In the genomic region with DNA sequence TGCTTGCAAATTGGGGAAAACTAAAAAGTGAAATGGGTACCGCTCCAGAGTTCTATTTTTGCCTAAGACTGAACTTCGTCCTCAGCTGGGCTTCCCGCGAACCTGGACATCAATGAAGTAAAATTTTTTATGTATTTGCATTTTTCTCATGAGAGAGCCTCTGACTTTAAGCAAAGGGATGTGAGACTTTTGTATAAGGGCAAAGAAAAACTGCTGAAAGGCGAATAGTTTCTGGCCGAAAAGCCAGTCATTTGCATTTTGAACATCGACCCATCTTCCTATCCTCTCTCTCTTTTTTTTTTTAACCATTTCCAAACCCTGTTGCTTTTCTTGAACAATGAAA, we compare ENCODE assay signal across 2 cellular contexts.
TF ChIP-seq lines count a peak whose summit lies in the region.

No MANE protein-coding gene starts in this region.

TF ChIP-seq in GM23338, 12 proteins besides CTCF, POLR2A, EP300 and RAD21:
- TF ChIP-seq, protein P1, sequence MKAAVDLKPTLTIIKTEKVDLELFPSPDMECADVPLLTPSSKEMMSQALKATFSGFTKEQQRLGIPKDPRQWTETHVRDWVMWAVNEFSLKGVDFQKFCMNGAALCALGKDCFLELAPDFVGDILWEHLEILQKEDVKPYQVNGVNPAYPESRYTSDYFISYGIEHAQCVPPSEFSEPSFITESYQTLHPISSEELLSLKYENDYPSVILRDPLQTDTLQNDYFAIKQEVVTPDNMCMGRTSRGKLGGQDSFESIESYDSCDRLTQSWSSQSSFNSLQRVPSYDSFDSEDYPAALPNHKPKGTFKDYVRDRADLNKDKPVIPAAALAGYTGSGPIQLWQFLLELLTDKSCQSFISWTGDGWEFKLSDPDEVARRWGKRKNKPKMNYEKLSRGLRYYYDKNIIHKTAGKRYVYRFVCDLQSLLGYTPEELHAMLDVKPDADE (IDR thresholded peaks at IDR 0.05), result no peak
- TF ChIP-seq JUNB (IDR thresholded peaks at IDR 0.05; ENCODE audit: unreplicated experiment), result no peak
- TF ChIP-seq EZH2 (IDR thresholded peaks at IDR 0.05; ENCODE audit: low read depth, unreplicated experiment), result no peak
- TF ChIP-seq NANOG (IDR thresholded peaks at IDR 0.05; ENCODE audit: borderline replicate concordance), result no peak
- TF ChIP-seq, protein P2, sequence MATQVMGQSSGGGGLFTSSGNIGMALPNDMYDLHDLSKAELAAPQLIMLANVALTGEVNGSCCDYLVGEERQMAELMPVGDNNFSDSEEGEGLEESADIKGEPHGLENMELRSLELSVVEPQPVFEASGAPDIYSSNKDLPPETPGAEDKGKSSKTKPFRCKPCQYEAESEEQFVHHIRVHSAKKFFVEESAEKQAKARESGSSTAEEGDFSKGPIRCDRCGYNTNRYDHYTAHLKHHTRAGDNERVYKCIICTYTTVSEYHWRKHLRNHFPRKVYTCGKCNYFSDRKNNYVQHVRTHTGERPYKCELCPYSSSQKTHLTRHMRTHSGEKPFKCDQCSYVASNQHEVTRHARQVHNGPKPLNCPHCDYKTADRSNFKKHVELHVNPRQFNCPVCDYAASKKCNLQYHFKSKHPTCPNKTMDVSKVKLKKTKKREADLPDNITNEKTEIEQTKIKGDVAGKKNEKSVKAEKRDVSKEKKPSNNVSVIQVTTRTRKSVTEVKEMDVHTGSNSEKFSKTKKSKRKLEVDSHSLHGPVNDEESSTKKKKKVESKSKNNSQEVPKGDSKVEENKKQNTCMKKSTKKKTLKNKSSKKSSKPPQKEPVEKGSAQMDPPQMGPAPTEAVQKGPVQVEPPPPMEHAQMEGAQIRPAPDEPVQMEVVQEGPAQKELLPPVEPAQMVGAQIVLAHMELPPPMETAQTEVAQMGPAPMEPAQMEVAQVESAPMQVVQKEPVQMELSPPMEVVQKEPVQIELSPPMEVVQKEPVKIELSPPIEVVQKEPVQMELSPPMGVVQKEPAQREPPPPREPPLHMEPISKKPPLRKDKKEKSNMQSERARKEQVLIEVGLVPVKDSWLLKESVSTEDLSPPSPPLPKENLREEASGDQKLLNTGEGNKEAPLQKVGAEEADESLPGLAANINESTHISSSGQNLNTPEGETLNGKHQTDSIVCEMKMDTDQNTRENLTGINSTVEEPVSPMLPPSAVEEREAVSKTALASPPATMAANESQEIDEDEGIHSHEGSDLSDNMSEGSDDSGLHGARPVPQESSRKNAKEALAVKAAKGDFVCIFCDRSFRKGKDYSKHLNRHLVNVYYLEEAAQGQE (IDR thresholded peaks at IDR 0.05; ENCODE audit: unreplicated experiment), result no peak

TF ChIP-seq in HepG2, 621 proteins besides CTCF, POLR2A, EP300 and RAD21 (continues in another document):
- TF ChIP-seq ZNF282 (IDR thresholded peaks at IDR 0.05; ENCODE audit: partially characterized antibody) (no peak), YEATS4 (CRISPR knock-in tag; IDR thresholded peaks at IDR 0.05; ENCODE audit: borderline replicate concordance) (no peak), U2AF2 (IDR thresholded peaks at IDR 0.05; ENCODE audit: low read depth, low read length) (no peak), FOXA1 (IDR thresholded peaks at IDR 0.05) (no peak), FOXA1 (CRISPR knock-in tag; IDR thresholded peaks at IDR 0.05) (no peak), KDM5A (IDR thresholded peaks at IDR 0.05; ENCODE audit: borderline replicate concordance, low read length) (peak; percentile 78), ZNF605 (CRISPR knock-in tag; IDR thresholded peaks at IDR 0.05) (no peak), TOPORS (CRISPR knock-in tag; IDR thresholded peaks at IDR 0.05) (peak; percentile 6; the same call in 1 of the 2 replicates), FOXP1 (IDR thresholded peaks at IDR 0.05) (no peak), FOXP1 (CRISPR knock-in tag; IDR thresholded peaks at IDR 0.05) (no peak), EEA1 (CRISPR knock-in tag; IDR thresholded peaks at IDR 0.05; ENCODE audit: borderline replicate concordance) (no peak), HNF4A (CRISPR knock-in tag; IDR thresholded peaks at IDR 0.05) (peak; percentile 4; the same call in 1 of the 2 replicates), FOXM1 (CRISPR knock-in tag; IDR thresholded peaks at IDR 0.05) (no peak), GABPA (IDR thresholded peaks at IDR 0.05; ENCODE audit: low read depth, low read length) (no peak), GABPA (CRISPR knock-in tag; IDR thresholded peaks at IDR 0.05; ENCODE audit: low read depth) (no peak), GATA4 (IDR thresholded peaks at IDR 0.05; ENCODE audit: borderline replicate concordance, low read depth) (no peak), ATRX (CRISPR knock-in tag; IDR thresholded peaks at IDR 0.05; ENCODE audit: borderline replicate concordance) (no peak), NFIC (IDR thresholded peaks at IDR 0.05; ENCODE audit: low read length) (no peak), CREB1 (IDR thresholded peaks at IDR 0.05) (no peak), CREB1 (CRISPR knock-in tag; IDR thresholded peaks at IDR 0.05) (no peak), YY1 (IDR thresholded peaks at IDR 0.05; ENCODE audit: insufficient read depth, insufficient replicate concordance, low read depth, low read length) (no peak), ZNF589 (CRISPR knock-in tag; conservative IDR thresholded peaks at IDR 0.05) (no peak), HNRNPLL (IDR thresholded peaks at IDR 0.05; ENCODE audit: low read depth, low read length, poor library complexity, severe bottlenecking) (no peak), TMF1 (CRISPR knock-in tag; IDR thresholded peaks at IDR 0.05; ENCODE audit: low read depth) (no peak)
- TF ChIP-seq, protein P3, sequence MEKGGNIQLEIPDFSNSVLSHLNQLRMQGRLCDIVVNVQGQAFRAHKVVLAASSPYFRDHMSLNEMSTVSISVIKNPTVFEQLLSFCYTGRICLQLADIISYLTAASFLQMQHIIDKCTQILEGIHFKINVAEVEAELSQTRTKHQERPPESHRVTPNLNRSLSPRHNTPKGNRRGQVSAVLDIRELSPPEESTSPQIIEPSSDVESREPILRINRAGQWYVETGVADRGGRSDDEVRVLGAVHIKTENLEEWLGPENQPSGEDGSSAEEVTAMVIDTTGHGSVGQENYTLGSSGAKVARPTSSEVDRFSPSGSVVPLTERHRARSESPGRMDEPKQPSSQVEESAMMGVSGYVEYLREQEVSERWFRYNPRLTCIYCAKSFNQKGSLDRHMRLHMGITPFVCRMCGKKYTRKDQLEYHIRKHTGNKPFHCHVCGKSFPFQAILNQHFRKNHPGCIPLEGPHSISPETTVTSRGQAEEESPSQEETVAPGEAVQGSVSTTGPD (CRISPR knock-in tag; IDR thresholded peaks at IDR 0.05), result no peak
- TF ChIP-seq, protein P4, sequence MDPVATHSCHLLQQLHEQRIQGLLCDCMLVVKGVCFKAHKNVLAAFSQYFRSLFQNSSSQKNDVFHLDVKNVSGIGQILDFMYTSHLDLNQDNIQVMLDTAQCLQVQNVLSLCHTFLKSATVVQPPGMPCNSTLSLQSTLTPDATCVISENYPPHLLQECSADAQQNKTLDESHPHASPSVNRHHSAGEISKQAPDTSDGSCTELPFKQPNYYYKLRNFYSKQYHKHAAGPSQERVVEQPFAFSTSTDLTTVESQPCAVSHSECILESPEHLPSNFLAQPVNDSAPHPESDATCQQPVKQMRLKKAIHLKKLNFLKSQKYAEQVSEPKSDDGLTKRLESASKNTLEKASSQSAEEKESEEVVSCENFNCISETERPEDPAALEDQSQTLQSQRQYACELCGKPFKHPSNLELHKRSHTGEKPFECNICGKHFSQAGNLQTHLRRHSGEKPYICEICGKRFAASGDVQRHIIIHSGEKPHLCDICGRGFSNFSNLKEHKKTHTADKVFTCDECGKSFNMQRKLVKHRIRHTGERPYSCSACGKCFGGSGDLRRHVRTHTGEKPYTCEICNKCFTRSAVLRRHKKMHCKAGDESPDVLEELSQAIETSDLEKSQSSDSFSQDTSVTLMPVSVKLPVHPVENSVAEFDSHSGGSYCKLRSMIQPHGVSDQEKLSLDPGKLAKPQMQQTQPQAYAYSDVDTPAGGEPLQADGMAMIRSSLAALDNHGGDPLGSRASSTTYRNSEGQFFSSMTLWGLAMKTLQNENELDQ (CRISPR knock-in tag; IDR thresholded peaks at IDR 0.05; ENCODE audit: borderline replicate concordance), result no peak
- TF ChIP-seq, protein P5, sequence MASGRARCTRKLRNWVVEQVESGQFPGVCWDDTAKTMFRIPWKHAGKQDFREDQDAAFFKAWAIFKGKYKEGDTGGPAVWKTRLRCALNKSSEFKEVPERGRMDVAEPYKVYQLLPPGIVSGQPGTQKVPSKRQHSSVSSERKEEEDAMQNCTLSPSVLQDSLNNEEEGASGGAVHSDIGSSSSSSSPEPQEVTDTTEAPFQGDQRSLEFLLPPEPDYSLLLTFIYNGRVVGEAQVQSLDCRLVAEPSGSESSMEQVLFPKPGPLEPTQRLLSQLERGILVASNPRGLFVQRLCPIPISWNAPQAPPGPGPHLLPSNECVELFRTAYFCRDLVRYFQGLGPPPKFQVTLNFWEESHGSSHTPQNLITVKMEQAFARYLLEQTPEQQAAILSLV (CRISPR knock-in tag; IDR thresholded peaks at IDR 0.05; ENCODE audit: borderline replicate concordance), result no peak
- TF ChIP-seq, protein P6, sequence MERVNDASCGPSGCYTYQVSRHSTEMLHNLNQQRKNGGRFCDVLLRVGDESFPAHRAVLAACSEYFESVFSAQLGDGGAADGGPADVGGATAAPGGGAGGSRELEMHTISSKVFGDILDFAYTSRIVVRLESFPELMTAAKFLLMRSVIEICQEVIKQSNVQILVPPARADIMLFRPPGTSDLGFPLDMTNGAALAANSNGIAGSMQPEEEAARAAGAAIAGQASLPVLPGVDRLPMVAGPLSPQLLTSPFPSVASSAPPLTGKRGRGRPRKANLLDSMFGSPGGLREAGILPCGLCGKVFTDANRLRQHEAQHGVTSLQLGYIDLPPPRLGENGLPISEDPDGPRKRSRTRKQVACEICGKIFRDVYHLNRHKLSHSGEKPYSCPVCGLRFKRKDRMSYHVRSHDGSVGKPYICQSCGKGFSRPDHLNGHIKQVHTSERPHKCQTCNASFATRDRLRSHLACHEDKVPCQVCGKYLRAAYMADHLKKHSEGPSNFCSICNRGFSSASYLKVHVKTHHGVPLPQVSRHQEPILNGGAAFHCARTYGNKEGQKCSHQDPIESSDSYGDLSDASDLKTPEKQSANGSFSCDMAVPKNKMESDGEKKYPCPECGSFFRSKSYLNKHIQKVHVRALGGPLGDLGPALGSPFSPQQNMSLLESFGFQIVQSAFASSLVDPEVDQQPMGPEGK (CRISPR knock-in tag; IDR thresholded peaks at IDR 0.05), result no peak
- TF ChIP-seq, protein P7, sequence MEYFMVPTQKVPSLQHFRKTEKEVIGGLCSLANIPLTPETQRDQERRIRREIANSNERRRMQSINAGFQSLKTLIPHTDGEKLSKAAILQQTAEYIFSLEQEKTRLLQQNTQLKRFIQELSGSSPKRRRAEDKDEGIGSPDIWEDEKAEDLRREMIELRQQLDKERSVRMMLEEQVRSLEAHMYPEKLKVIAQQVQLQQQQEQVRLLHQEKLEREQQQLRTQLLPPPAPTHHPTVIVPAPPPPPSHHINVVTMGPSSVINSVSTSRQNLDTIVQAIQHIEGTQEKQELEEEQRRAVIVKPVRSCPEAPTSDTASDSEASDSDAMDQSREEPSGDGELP (IDR thresholded peaks at IDR 0.05; ENCODE audit: borderline replicate concordance, low read depth), result no peak
- TF ChIP-seq, protein P8, sequence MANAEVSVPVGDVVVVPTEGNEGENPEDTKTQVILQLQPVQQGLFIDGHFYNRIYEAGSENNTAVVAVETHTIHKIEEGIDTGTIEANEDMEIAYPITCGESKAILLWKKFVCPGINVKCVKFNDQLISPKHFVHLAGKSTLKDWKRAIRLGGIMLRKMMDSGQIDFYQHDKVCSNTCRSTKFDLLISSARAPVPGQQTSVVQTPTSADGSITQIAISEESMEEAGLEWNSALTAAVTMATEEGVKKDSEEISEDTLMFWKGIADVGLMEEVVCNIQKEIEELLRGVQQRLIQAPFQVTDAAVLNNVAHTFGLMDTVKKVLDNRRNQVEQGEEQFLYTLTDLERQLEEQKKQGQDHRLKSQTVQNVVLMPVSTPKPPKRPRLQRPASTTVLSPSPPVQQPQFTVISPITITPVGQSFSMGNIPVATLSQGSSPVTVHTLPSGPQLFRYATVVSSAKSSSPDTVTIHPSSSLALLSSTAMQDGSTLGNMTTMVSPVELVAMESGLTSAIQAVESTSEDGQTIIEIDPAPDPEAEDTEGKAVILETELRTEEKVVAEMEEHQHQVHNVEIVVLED (CRISPR knock-in tag; IDR thresholded peaks at IDR 0.05; ENCODE audit: borderline replicate concordance), result 0 out of 2 replicates have a peak, but pooled peaks have one; percentile 2
- TF ChIP-seq, protein P9, sequence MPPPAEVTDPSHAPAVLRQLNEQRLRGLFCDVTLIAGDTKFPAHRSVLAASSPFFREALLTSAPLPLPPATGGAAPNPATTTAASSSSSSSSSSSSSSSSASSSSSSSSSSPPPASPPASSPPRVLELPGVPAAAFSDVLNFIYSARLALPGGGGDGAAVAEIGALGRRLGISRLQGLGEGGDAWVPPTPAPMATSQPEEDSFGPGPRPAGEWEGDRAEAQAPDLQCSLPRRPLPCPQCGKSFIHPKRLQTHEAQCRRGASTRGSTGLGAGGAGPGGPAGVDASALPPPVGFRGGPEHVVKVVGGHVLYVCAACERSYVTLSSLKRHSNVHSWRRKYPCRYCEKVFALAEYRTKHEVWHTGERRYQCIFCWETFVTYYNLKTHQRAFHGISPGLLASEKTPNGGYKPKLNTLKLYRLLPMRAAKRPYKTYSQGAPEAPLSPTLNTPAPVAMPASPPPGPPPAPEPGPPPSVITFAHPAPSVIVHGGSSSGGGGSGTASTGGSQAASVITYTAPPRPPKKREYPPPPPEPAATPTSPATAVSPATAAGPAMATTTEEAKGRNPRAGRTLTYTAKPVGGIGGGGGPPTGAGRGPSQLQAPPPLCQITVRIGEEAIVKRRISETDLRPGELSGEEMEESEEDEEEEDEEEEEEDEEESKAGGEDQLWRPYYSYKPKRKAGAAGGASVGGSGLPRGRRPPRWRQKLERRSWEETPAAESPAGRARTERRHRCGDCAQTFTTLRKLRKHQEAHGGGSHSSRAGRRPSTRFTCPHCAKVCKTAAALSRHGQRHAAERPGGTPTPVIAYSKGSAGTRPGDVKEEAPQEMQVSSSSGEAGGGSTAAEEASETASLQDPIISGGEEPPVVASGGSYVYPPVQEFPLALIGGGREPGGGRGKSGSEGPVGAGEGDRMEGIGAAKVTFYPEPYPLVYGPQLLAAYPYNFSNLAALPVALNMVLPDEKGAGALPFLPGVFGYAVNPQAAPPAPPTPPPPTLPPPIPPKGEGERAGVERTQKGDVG (CRISPR knock-in tag; IDR thresholded peaks at IDR 0.05; ENCODE audit: borderline replicate concordance), result no peak
- TF ChIP-seq, protein P10, sequence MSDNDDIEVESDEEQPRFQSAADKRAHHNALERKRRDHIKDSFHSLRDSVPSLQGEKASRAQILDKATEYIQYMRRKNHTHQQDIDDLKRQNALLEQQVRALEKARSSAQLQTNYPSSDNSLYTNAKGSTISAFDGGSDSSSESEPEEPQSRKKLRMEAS (IDR thresholded peaks at IDR 0.05), result no peak
- TF ChIP-seq, protein P11, sequence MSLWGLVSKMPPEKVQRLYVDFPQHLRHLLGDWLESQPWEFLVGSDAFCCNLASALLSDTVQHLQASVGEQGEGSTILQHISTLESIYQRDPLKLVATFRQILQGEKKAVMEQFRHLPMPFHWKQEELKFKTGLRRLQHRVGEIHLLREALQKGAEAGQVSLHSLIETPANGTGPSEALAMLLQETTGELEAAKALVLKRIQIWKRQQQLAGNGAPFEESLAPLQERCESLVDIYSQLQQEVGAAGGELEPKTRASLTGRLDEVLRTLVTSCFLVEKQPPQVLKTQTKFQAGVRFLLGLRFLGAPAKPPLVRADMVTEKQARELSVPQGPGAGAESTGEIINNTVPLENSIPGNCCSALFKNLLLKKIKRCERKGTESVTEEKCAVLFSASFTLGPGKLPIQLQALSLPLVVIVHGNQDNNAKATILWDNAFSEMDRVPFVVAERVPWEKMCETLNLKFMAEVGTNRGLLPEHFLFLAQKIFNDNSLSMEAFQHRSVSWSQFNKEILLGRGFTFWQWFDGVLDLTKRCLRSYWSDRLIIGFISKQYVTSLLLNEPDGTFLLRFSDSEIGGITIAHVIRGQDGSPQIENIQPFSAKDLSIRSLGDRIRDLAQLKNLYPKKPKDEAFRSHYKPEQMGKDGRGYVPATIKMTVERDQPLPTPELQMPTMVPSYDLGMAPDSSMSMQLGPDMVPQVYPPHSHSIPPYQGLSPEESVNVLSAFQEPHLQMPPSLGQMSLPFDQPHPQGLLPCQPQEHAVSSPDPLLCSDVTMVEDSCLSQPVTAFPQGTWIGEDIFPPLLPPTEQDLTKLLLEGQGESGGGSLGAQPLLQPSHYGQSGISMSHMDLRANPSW (CRISPR knock-in tag; IDR thresholded peaks at IDR 0.05; ENCODE audit: borderline replicate concordance), result no peak
